In the genomic region with DNA sequence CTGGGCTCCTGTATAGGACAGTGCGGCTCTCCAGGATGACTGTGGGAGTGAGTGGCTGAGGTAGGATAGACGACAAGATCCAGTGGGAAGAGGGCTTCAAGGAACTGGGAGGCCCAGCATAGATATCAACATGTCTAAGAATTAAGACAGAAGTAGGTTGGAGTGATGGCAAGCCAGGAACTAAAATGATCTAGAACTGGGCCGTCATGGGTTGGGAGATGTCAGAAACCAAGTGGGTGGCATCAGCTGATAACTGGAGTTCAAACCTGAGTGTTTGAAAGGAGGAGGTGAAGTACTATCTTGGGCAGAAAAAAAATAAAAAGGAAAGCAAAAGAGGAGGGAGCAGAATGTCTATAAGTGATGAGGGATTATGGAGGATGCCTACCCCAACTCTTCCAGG, we compare ENCODE assay signal across 14 cellular contexts. TPM values are rescaled to one million over a fixed set of nuclear protein-coding genes. Genes with fewer than 3 reads are reported as not detected.
DNase-seq lines count a peak whose midpoint lies in the region; ATAC-seq and TF ChIP-seq lines count a peak whose summit lies in the region.
"Had no signal": no experiment of that assay in that cellular context is flagged by ENCODE, and none has a peak within 500 bp of the region (broad histone marks: within the 10 kb centered on the region; RNA-seq: fewer than 3 reads in every experiment).

No MANE protein-coding gene starts in this region.

- peak overlapping the region; percentile 46 for H3K27ac Mint-ChIP-seq in activated naive CD4-positive, alpha-beta T cell treated with anti-CD3 and anti-CD28 coated beads, Interleukin-2, amount 10 ng/mL, durations not matched to agents 7 days and 5 days
- peak overlapping the region; percentile 1 for H3K27ac Mint-ChIP-seq in activated T-helper 17 cell treated with anti-CD3 and anti-CD28 coated beads, Interleukin-2, amount 50 U/mL, for 72 hours
- peak overlapping the region; percentile 82 for H3K27ac Mint-ChIP-seq in memory B cell
- H3K27ac Mint-ChIP-seq in activated CD4-positive, alpha-beta T cell treated with anti-CD3 and anti-CD28 coated beads for 36 hours, result no peak overlapping the region
- H3K27ac Mint-ChIP-seq: CD4-positive, alpha-beta memory T cell; H9 had no signal

- no peaks in the 10 kb centered on the region for H3K9me3 Mint-ChIP-seq in activated naive CD4-positive, alpha-beta T cell treated with anti-CD3 and anti-CD28 coated beads, Interleukin-2, amount 10 ng/mL, durations not matched to agents 7 days and 5 days
- H3K9me3 Mint-ChIP-seq in activated T-helper 17 cell treated with anti-CD3 and anti-CD28 coated beads, Interleukin-2, amount 50 U/mL, for 72 hours, result no peaks in the 10 kb centered on the region
- no peaks in the 10 kb centered on the region for H3K9me3 Mint-ChIP-seq in memory B cell
- no peaks in the 10 kb centered on the region for H3K9me3 Mint-ChIP-seq in activated CD4-positive, alpha-beta T cell treated with anti-CD3 and anti-CD28 coated beads for 36 hours (ENCODE audit: low read depth)
- H3K9me3 Mint-ChIP-seq: CD14-positive monocyte; CD4-positive, alpha-beta memory T cell; H9 had no signal

- CTCF ChIA-PET in activated naive CD4-positive, alpha-beta T cell treated with anti-CD3 and anti-CD28 coated beads, Interleukin-2, amount 10 ng/mL, durations not matched to agents 7 days and 5 days (lab: Charles Lee), result no interaction called here
- CTCF ChIA-PET in activated CD4-positive, alpha-beta T cell treated with anti-CD3 and anti-CD28 coated beads for 36 hours (lab: Charles Lee), result no interaction called here

- TF ChIP-seq CTCF in omental fat pad (IDR thresholded peaks at IDR 0.05), result no peak

- no peak for ATAC-seq in activated T-helper 17 cell treated with anti-CD3 and anti-CD28 coated beads, Interleukin-2, amount 50 U/mL, for 72 hours (replicated peaks)
- no peak for ATAC-seq in memory B cell (ENCODE audit: low read depth)
- ATAC-seq in omental fat pad (ENCODE audit: low FRiP score), result no peak
- ATAC-seq in activated CD4-positive, alpha-beta T cell treated with anti-CD3 and anti-CD28 coated beads for 36 hours, result no peak

- H3K36me3 Mint-ChIP-seq in activated naive CD4-positive, alpha-beta T cell treated with anti-CD3 and anti-CD28 coated beads, Interleukin-2, amount 10 ng/mL, durations not matched to agents 7 days and 5 days, result no peaks in the 10 kb centered on the region
- no peaks in the 10 kb centered on the region for H3K36me3 Mint-ChIP-seq in activated T-helper 17 cell treated with anti-CD3 and anti-CD28 coated beads, Interleukin-2, amount 50 U/mL, for 72 hours (ENCODE audit: low read depth)
- H3K36me3 Mint-ChIP-seq in memory B cell, result no peaks in the 10 kb centered on the region
- no peaks in the 10 kb centered on the region for H3K36me3 Mint-ChIP-seq in activated CD4-positive, alpha-beta T cell treated with anti-CD3 and anti-CD28 coated beads for 36 hours (ENCODE audit: low read depth)
- H3K36me3 Mint-ChIP-seq: CD14-positive monocyte; CD4-positive, alpha-beta memory T cell had no signal

- H3K4me3 Mint-ChIP-seq in activated naive CD4-positive, alpha-beta T cell treated with anti-CD3 and anti-CD28 coated beads, Interleukin-2, amount 10 ng/mL, durations not matched to agents 7 days and 5 days, result no peak overlapping the region
- no peak overlapping the region for H3K4me3 Mint-ChIP-seq in activated T-helper 17 cell treated with anti-CD3 and anti-CD28 coated beads, Interleukin-2, amount 50 U/mL, for 72 hours
- no peak overlapping the region for H3K4me3 Mint-ChIP-seq in memory B cell
- no peak overlapping the region for H3K4me3 Mint-ChIP-seq in activated CD4-positive, alpha-beta T cell treated with anti-CD3 and anti-CD28 coated beads for 36 hours
- H3K4me3 Mint-ChIP-seq: CD14-positive monocyte; CD4-positive, alpha-beta memory T cell; H9 had no signal

- peaks cover 11% of the 10 kb centered on the region for H3K27me3 Mint-ChIP-seq in activated naive CD4-positive, alpha-beta T cell treated with anti-CD3 and anti-CD28 coated beads, Interleukin-2, amount 10 ng/mL, durations not matched to agents 7 days and 5 days
- no peaks in the 10 kb centered on the region for H3K27me3 Mint-ChIP-seq in activated T-helper 17 cell treated with anti-CD3 and anti-CD28 coated beads, Interleukin-2, amount 50 U/mL, for 72 hours
- no peaks in the 10 kb centered on the region for H3K27me3 Mint-ChIP-seq in memory B cell
- H3K27me3 Mint-ChIP-seq in activated CD4-positive, alpha-beta T cell treated with anti-CD3 and anti-CD28 coated beads for 36 hours, result no peaks in the 10 kb centered on the region
- H3K27me3 Mint-ChIP-seq: CD4-positive, alpha-beta memory T cell had no signal

- intact Hi-C loops in activated CD4-positive, alpha-beta T cell treated with anti-CD3 and anti-CD28 coated beads for 36 hours (cut with DNase I, micrococcal nuclease), result no loop called here

- DNase-seq in activated naive CD4-positive, alpha-beta T cell treated with anti-CD3 and anti-CD28 coated beads, Interleukin-2, amount 10 ng/mL, durations not matched to agents 7 days and 5 days, result no peak
- no peak for DNase-seq in activated naive CD4-positive, alpha-beta T cell treated with anti-CD3 and anti-CD28 coated beads, Interleukin-2, amount 50 U/mL, for 16 hours
- DNase-seq in memory B cell (ENCODE audit: low spot score in 2 of 2) (no peak), putamen (ENCODE audit: low spot score) (peak; percentile 69), omental fat pad (ENCODE audit: low spot score) (no peak)
- no peak for DNase-seq in stimulated activated CD4-positive, alpha-beta T cell treated with anti-CD3 and anti-CD28 coated beads, Interleukin-2, amount 100 ng/mL, for 48 hours
- DNase-seq in activated CD4-positive, alpha-beta T cell treated with anti-CD3 and anti-CD28 coated beads for 36 hours, result no peak
- DNase-seq: 8988T, DMS79 treated with DMSO at 0.1 percent for 48 hours, GF-D8, H9 had no signal

- no peaks in the 10 kb centered on the region for H3K4me1 Mint-ChIP-seq in activated naive CD4-positive, alpha-beta T cell treated with anti-CD3 and anti-CD28 coated beads, Interleukin-2, amount 10 ng/mL, durations not matched to agents 7 days and 5 days
- H3K4me1 Mint-ChIP-seq in activated T-helper 17 cell treated with anti-CD3 and anti-CD28 coated beads, Interleukin-2, amount 50 U/mL, for 72 hours, result no peaks in the 10 kb centered on the region
- H3K4me1 Mint-ChIP-seq in memory B cell, result peaks cover 12% of the 10 kb centered on the region
- H3K4me1 Mint-ChIP-seq in activated CD4-positive, alpha-beta T cell treated with anti-CD3 and anti-CD28 coated beads for 36 hours, result no peaks in the 10 kb centered on the region
- H3K4me1 Mint-ChIP-seq: CD14-positive monocyte; CD4-positive, alpha-beta memory T cell; H9 had no signal

- POLR2A ChIA-PET in activated CD4-positive, alpha-beta T cell treated with anti-CD3 and anti-CD28 coated beads for 36 hours (lab: Charles Lee), result interaction anchor here (0.6 kb wide), 1 partner anchor 9 kb away, joined by 4 read pairs; no protein-coding TSS in a partner anchor

RNA-seq across cellular contexts. Expression of a gene that starts 7.1 kb away (rescaled TPM):
- total RNA-seq in activated T-helper 17 cell treated with anti-CD3 and anti-CD28 coated beads, Interleukin-2, amount 50 U/mL, for 72 hours, result 10 to 100 TPM; 17.9 to 28.2 TPM
- total RNA-seq in omental fat pad, result 10 to 100 TPM in 3 of 4 donors, 1 to 10 TPM in 1; 7.3 to 20.2 (median 12.2) TPM
- total RNA-seq in activated CD4-positive, alpha-beta T cell treated with anti-CD3 and anti-CD28 coated beads for 36 hours, result 10 to 100 TPM; 34.8 to 38.5 TPM

RNA-seq across cellular contexts. Expression of a gene that starts 14.5 kb away (rescaled TPM):
- 10 to 100 TPM; 65.9 to 82.5 TPM for total RNA-seq in activated T-helper 17 cell treated with anti-CD3 and anti-CD28 coated beads, Interleukin-2, amount 50 U/mL, for 72 hours
- 10 to 100 TPM in 3 of 4 donors, 1 to 10 TPM in 1; 8.5 to 33.3 (median 17.7) TPM for total RNA-seq in omental fat pad
- 10 to 100 TPM; 54.0 to 57.3 TPM for total RNA-seq in activated CD4-positive, alpha-beta T cell treated with anti-CD3 and anti-CD28 coated beads for 36 hours

RNA-seq across cellular contexts. Expression of a gene that starts 27.0 kb away (rescaled TPM):
- total RNA-seq in activated T-helper 17 cell treated with anti-CD3 and anti-CD28 coated beads, Interleukin-2, amount 50 U/mL, for 72 hours, result under 1 TPM; 0.37 to 0.71 TPM
- total RNA-seq in omental fat pad, result under 1 TPM; 0.19 to 0.48 (median 0.42) TPM
- under 1 TPM; 0.28 to 0.39 TPM for total RNA-seq in activated CD4-positive, alpha-beta T cell treated with anti-CD3 and anti-CD28 coated beads for 36 hours

RNA-seq across cellular contexts. Expression of a gene that starts 39.1 kb away (rescaled TPM):
- 100 to 1,000 TPM; 316 to 397 TPM for total RNA-seq in activated T-helper 17 cell treated with anti-CD3 and anti-CD28 coated beads, Interleukin-2, amount 50 U/mL, for 72 hours
- 100 to 1,000 TPM; 209 to 411 (median 320) TPM for total RNA-seq in omental fat pad
- 100 to 1,000 TPM; 318 to 362 TPM for total RNA-seq in activated CD4-positive, alpha-beta T cell treated with anti-CD3 and anti-CD28 coated beads for 36 hours

RNA-seq across cellular contexts. Expression of a gene that starts 57.7 kb away (rescaled TPM):
- 1 to 10 TPM; 4.0 to 4.7 TPM for total RNA-seq in activated T-helper 17 cell treated with anti-CD3 and anti-CD28 coated beads, Interleukin-2, amount 50 U/mL, for 72 hours
- total RNA-seq in omental fat pad, result 10 to 100 TPM in 2 of 4 donors, 1 to 10 TPM in 2; 2.1 to 25.9 (median 12.2) TPM
- 1 to 10 TPM in 1 of 2 experiments, under 1 TPM in 1; 0.87 to 1.5 TPM for total RNA-seq in activated CD4-positive, alpha-beta T cell treated with anti-CD3 and anti-CD28 coated beads for 36 hours
